Comparison of ENCODE assay signal across 25 cellular contexts in genomic region chr15:81054236-81054635, GRCh38. TPM values are rescaled to one million over a fixed set of nuclear protein-coding genes. Genes with fewer than 3 reads are reported as not detected.
A peak's percentile ranks its signal among the peaks of the same experiment; 100 is the strongest.
DNase-seq lines count a peak whose midpoint lies in the region; ATAC-seq and TF ChIP-seq lines count a peak whose summit lies in the region.
"Had no signal": no experiment of that assay in that cellular context is flagged by ENCODE, and none has a peak within 500 bp of the region (broad histone marks: within the 10 kb centered on the region; RNA-seq: fewer than 3 reads in every experiment).

No MANE protein-coding gene starts in this region.

- no peak for TF ChIP-seq POLR2A in gastroesophageal sphincter (IDR thresholded peaks at IDR 0.05)

- H3K36me3 Mint-ChIP-seq in naive thymus-derived CD8-positive, alpha-beta T cell, result peaks cover 0 to 5% (median 0%) of the 10 kb centered on the region in 3 donors

- no peak overlapping the region for H3K27ac ChIP-seq in gastroesophageal sphincter
- H3K27ac ChIP-seq: BLaER1, spleen, tibial artery had no signal

- no peak for TF ChIP-seq EP300 in gastroesophageal sphincter (IDR thresholded peaks at IDR 0.05)

- H3K4me1 ChIP-seq in gastroesophageal sphincter, result no peaks in the 10 kb centered on the region

- H3K9me3 ChIP-seq in gastroesophageal sphincter, result peaks cover 0 to 14% (median 0%) of the 10 kb centered on the region in 3 donors

- H3K4me1 Mint-ChIP-seq in naive thymus-derived CD8-positive, alpha-beta T cell, result peaks cover 0 to 5% (median 0%) of the 10 kb centered on the region in 4 donors

- no peaks in the 10 kb centered on the region for H3K9me3 Mint-ChIP-seq in naive thymus-derived CD8-positive, alpha-beta T cell
- H3K9me3 Mint-ChIP-seq: stimulated activated naive CD8-positive, alpha-beta T cell treated with anti-CD3 and anti-CD28 coated beads, Interleukin-15, Interleukin-2, amounts not matched to agents 100 ng/mL and 50 ng/mL, for 24 hours had no signal

- H3K27ac Mint-ChIP-seq in naive thymus-derived CD8-positive, alpha-beta T cell, result no peak overlapping the region
- H3K27ac Mint-ChIP-seq: activated CD8-positive, alpha-beta T cell treated with anti-CD3 and anti-CD28 coated beads, Interleukin-2, amount 10 ng/mL, durations not matched to agents 7 days and 5 days; memory B cell; stimulated activated naive CD8-positive, alpha-beta T cell treated with anti-CD3 and anti-CD28 coated beads, Interleukin-15, Interleukin-2, amounts not matched to agents 100 ng/mL and 50 ng/mL, for 24 hours had no signal

- H3K27me3 ChIP-seq in gastroesophageal sphincter, result no peaks in the 10 kb centered on the region
- H3K27me3 ChIP-seq: BLaER1, spleen, tibial artery had no signal

- H3K4me3 Mint-ChIP-seq in naive thymus-derived CD8-positive, alpha-beta T cell, result no peak overlapping the region
- H3K4me3 Mint-ChIP-seq: activated CD8-positive, alpha-beta T cell treated with anti-CD3 and anti-CD28 coated beads, Interleukin-2, amount 10 ng/mL, durations not matched to agents 7 days and 5 days; memory B cell; stimulated activated naive CD8-positive, alpha-beta T cell treated with anti-CD3 and anti-CD28 coated beads, Interleukin-15, Interleukin-2, amounts not matched to agents 100 ng/mL and 50 ng/mL, for 24 hours had no signal

- in situ Hi-C loops in astrocyte of the spinal cord (cut with HindIII; ENCODE audit: low sequenced_read_pairs), result no loop called here

- peak; percentile 87 for DNase-seq in DMS 273 (lab: John Stamatoyannopoulos, UW; ENCODE audit: unreplicated experiment)
- DNase-seq in HFF-Myc (ENCODE audit: extremely low read depth, low read depth), result peak; percentile 40
- DNase-seq in astrocyte of the spinal cord (ENCODE audit: low read depth, low spot score), result peak; percentile 78
- peak; percentile 61 to 71 for DNase-seq in foreskin fibroblast
- DNase-seq in naive thymus-derived CD8-positive, alpha-beta T cell, result no peak
- DNase-seq: activated CD8-positive, alpha-beta T cell treated with anti-CD3 and anti-CD28 coated beads, Interleukin-2, amount 10 ng/mL, durations not matched to agents 7 days and 5 days; activated naive CD4-positive, alpha-beta T cell treated with Interleukin-2 at 50 U/mL for 16 hours; activated T-cell treated with anti-CD3 and anti-CD28 coated beads, Interleukin-2, amount 50 U/mL, for 1 hour; amniotic stem cell; cerebellar nuclear complex; erythroblast; head of caudate nucleus; KBM-7; NCI-H1694; NCI-H2171 treated with DMSO at 0.1 percent for 48 hours; spleen; stimulated activated CD4-positive, alpha-beta T cell treated with anti-CD3 and anti-CD28 coated beads, Interleukin-4, amount 100 ng/mL, for 24 hours; tibial artery had no signal

- no peaks in the 10 kb centered on the region for H3K36me3 ChIP-seq in gastroesophageal sphincter
- H3K36me3 ChIP-seq: BLaER1, spleen, tibial artery had no signal

- POLR2A ChIA-PET in naive thymus-derived CD8-positive, alpha-beta T cell (lab: Charles Lee), result no interaction called here

- WGBS in gastroesophageal sphincter (ENCODE audit: low coverage in 1 of 2), 2 donors, result 67 to 71% methylated on average over 2 of the region's 2 CpGs

- H3K4me3 ChIP-seq in HFF-Myc (replicated peaks; ENCODE audit: low read depth, low read length) (no peak overlapping the region), astrocyte of the spinal cord (ENCODE audit: low read depth, low read length) (no peak overlapping the region), foreskin fibroblast (ENCODE audit: low read depth in 1 of 2, low read length in 2 of 2) (no peak overlapping the region), gastroesophageal sphincter (no peak overlapping the region)
- H3K4me3 ChIP-seq: BLaER1, spleen, tibial artery had no signal

- TF ChIP-seq CTCF in HFF-Myc (IDR thresholded peaks at IDR 0.05; ENCODE audit: low read depth, low read length, missing control alignments) (no peak), astrocyte of the spinal cord (IDR thresholded peaks at IDR 0.05; ENCODE audit: low read depth, low read length) (no peak), foreskin fibroblast (IDR thresholded peaks at IDR 0.05; ENCODE audit: low read depth, low read length) (no peak), gastroesophageal sphincter (IDR thresholded peaks at IDR 0.05) (no peak)

- ATAC-seq in GM18502 (IDR thresholded peaks at IDR 0.05; ENCODE audit: poor library complexity, unreplicated experiment) (no peak), gastroesophageal sphincter (no peak), SK-N-SH treated with all-trans-retinoic acid at 6 μM for 48 hours (no peak)
- ATAC-seq in naive thymus-derived CD8-positive, alpha-beta T cell, result no peak
- ATAC-seq: activated CD8-positive, alpha-beta T cell treated with anti-CD3 and anti-CD28 coated beads, Interleukin-2, amount 10 ng/mL, durations not matched to agents 7 days and 5 days; HCT116 had no signal

- H3K27me3 Mint-ChIP-seq in naive thymus-derived CD8-positive, alpha-beta T cell, result peaks cover 0 to 8% (median 0%) of the 10 kb centered on the region in 5 donors
- H3K27me3 Mint-ChIP-seq: memory B cell had no signal

TF ChIP-seq in SK-N-SH treated with all-trans-retinoic acid at 6 μM for 48 hours, 23 proteins besides CTCF, POLR2A, EP300 and RAD21:
- TF ChIP-seq GLIS3 (CRISPR knock-in tag; IDR thresholded peaks at IDR 0.05) (no peak), ESRRG (CRISPR knock-in tag; IDR thresholded peaks at IDR 0.05) (no peak), RARB (CRISPR knock-in tag; IDR thresholded peaks at IDR 0.05) (no peak), ZNF8 (CRISPR knock-in tag; IDR thresholded peaks at IDR 0.05) (no peak)
- TF ChIP-seq, protein P1, sequence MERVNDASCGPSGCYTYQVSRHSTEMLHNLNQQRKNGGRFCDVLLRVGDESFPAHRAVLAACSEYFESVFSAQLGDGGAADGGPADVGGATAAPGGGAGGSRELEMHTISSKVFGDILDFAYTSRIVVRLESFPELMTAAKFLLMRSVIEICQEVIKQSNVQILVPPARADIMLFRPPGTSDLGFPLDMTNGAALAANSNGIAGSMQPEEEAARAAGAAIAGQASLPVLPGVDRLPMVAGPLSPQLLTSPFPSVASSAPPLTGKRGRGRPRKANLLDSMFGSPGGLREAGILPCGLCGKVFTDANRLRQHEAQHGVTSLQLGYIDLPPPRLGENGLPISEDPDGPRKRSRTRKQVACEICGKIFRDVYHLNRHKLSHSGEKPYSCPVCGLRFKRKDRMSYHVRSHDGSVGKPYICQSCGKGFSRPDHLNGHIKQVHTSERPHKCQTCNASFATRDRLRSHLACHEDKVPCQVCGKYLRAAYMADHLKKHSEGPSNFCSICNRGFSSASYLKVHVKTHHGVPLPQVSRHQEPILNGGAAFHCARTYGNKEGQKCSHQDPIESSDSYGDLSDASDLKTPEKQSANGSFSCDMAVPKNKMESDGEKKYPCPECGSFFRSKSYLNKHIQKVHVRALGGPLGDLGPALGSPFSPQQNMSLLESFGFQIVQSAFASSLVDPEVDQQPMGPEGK (CRISPR knock-in tag; IDR thresholded peaks at IDR 0.05; ENCODE audit: borderline replicate concordance), result no peak

RNA-seq across cellular contexts. Expression of gene TLNRD1, which starts 53.5 kb away (rescaled TPM):
- 10 to 100 TPM; 19.2 to 19.6 TPM for total RNA-seq in naive thymus-derived CD8-positive, alpha-beta T cell
- 1 to 10 TPM; 2.2 to 2.9 (median 2.8) TPM for polyA plus RNA-seq in naive thymus-derived CD8-positive, alpha-beta T cell
- total RNA-seq in gastroesophageal sphincter, result 10 to 100 TPM; 17.0 to 31.9 (median 25.9) TPM

Comparison
In these comparisons a context has a peak if more than half of its experiments do, and no peak if none do; other contexts are left out.
1. DNase-seq: peak in DMS 273 (single experiment), HFF-Myc (single experiment), astrocyte of the spinal cord (single experiment) and foreskin fibroblast (2 of 2); none in naive thymus-derived CD8-positive, alpha-beta T cell (0 of 10).